In genomic region chr1:150876111-150876434, GRCh38 we compare ENCODE assay signal across 9 cellular contexts. TPM values are rescaled to one million over a fixed set of nuclear protein-coding genes. Genes with fewer than 3 reads are reported as not detected.
DNase-seq lines count a peak whose midpoint lies in the region; ATAC-seq and TF ChIP-seq lines count a peak whose summit lies in the region.
"Had no signal": no experiment of that assay in that cellular context is flagged by ENCODE, and none has a peak within 500 bp of the region (broad histone marks: within the 10 kb centered on the region; RNA-seq: fewer than 3 reads in every experiment).

No MANE protein-coding gene starts in this region.

- H3K4me3 Mint-ChIP-seq in effector memory CD8-positive, alpha-beta T cell: peak overlapping the region; percentile 91 to 92

- peak overlapping the region; percentile 84 for H3K4me2 ChIP-seq in KMS-11

- peak overlapping the region; percentile 61 for H3K9ac ChIP-seq in KMS-11

- H3K27ac Mint-ChIP-seq in effector memory CD8-positive, alpha-beta T cell: peak overlapping the region; percentile 89 to 92

- H4K20me1 ChIP-seq in KMS-11 (ENCODE audit: insufficient read depth): no peaks in the 10 kb centered on the region; the same call in 1 of the 2 replicates

- peak overlapping the region; percentile 77 for H2AFZ ChIP-seq in KMS-11 (ENCODE audit: low read depth)

- peaks cover 39% of the 10 kb centered on the region for H3K79me2 ChIP-seq in KMS-11 (ENCODE audit: insufficient read depth, low read depth)

- no peaks in the 10 kb centered on the region for H3K9me3 ChIP-seq in upper lobe of right lung

- H3K36me3 ChIP-seq in KMS-11 (ENCODE audit: insufficient read depth) (no peaks in the 10 kb centered on the region), upper lobe of right lung (peaks cover 12% of the 10 kb centered on the region)

- peak; percentile 18 for ATAC-seq in GM19467 (IDR thresholded peaks at IDR 0.05; ENCODE audit: unreplicated experiment)
- peak; percentile 42 for ATAC-seq in effector memory CD8-positive, alpha-beta T cell (replicated peaks)
- ATAC-seq in upper lobe of right lung: peak; percentile 68
- ATAC-seq in GM18870 (IDR thresholded peaks at IDR 0.05; ENCODE audit: unreplicated experiment): no peak

- peaks cover 29% of the 10 kb centered on the region for H3K4me1 ChIP-seq in KMS-11 (ENCODE audit: low read depth, poor library complexity, severe bottlenecking)
- peaks cover 15% of the 10 kb centered on the region for H3K4me1 ChIP-seq in upper lobe of right lung

- peaks cover 12% of the 10 kb centered on the region for H3K36me3 Mint-ChIP-seq in effector memory CD8-positive, alpha-beta T cell (ENCODE audit: insufficient read depth)

- intact Hi-C loops in upper lobe of right lung (cut with DNase I): no loop called here

- DNase-seq in DMS53 treated with DMSO at 0.1 percent for 48 hours (lab: John Stamatoyannopoulos, UW; ENCODE audit: unreplicated experiment): peak; percentile 31
- DNase-seq in SK-N-DZ (ENCODE audit: low spot score): peak; percentile 92
- DNase-seq in effector memory CD8-positive, alpha-beta T cell: no peak
- DNase-seq in midbrain (lab: John Stamatoyannopoulos, UW): peak; percentile 64
- DNase-seq in upper lobe of right lung: no peak

- H3K4me3 ChIP-seq in KMS-11 (IDR thresholded peaks at IDR 0.05; ENCODE audit: insufficient read depth, low read depth, low read length) (peak overlapping the region; percentile 99), upper lobe of right lung (peak overlapping the region; percentile 87)

- peaks cover 12 to 20% of the 10 kb centered on the region in 2 donors for H3K4me1 Mint-ChIP-seq in effector memory CD8-positive, alpha-beta T cell (ENCODE audit: low read depth in 2 of 2)

- H3K27me3 ChIP-seq in KMS-11 (ENCODE audit: insufficient read depth, low read depth): no peaks in the 10 kb centered on the region
- H3K27me3 ChIP-seq in upper lobe of right lung: no peaks in the 10 kb centered on the region

- TF ChIP-seq CTCF in KMS-11 (conservative IDR thresholded peaks at IDR 0.05; ENCODE audit: low read depth, low read length): no peak
- no peak for TF ChIP-seq CTCF in upper lobe of right lung (IDR thresholded peaks at IDR 0.05)

- H3K27me3 Mint-ChIP-seq in effector memory CD8-positive, alpha-beta T cell: no peaks in the 10 kb centered on the region

- no peaks in the 10 kb centered on the region for H3K9me3 Mint-ChIP-seq in effector memory CD8-positive, alpha-beta T cell

- peak overlapping the region; percentile 50 for H3K27ac ChIP-seq in KMS-11
- peak overlapping the region; percentile 91 for H3K27ac ChIP-seq in upper lobe of right lung

RNA-seq across cellular contexts. Expression of gene ARNT, which starts 0.3 kb away (rescaled TPM):
- 28.3 and 32.8 TPM in 2 replicates for polyA plus RNA-seq in SK-N-DZ (2014; cell fraction: cytosol; rRNA removed)
- polyA plus RNA-seq in SK-N-DZ (2014; cell fraction: nucleus; rRNA removed): 24.8 and 35.0 TPM in 2 replicates
- total RNA-seq in upper lobe of right lung: 53.8 TPM

RNA-seq across cellular contexts. Expression of gene CTXND2, which starts 10.9 kb away (rescaled TPM):
- polyA plus RNA-seq in SK-N-DZ (2014; cell fraction: cytosol; rRNA removed): not detected in 2 replicates
- not detected in 2 replicates for polyA plus RNA-seq in SK-N-DZ (2014; cell fraction: nucleus; rRNA removed)
- not detected for total RNA-seq in upper lobe of right lung
- total RNA-seq: dermis microvascular lymphatic vessel endothelial cell had no signal

RNA-seq across cellular contexts. Expression of gene SETDB1, which starts 50.1 kb away (rescaled TPM):
- polyA plus RNA-seq in SK-N-DZ (2014; cell fraction: cytosol; rRNA removed): 71.4 and 101 TPM in 2 replicates
- polyA plus RNA-seq in SK-N-DZ (2014; cell fraction: nucleus; rRNA removed): 110 and 112 TPM in 2 replicates
- total RNA-seq in upper lobe of right lung: 45.8 TPM

Comparison
In these comparisons a context has a peak if more than half of its experiments do, and no peak if none do; other contexts are left out.
1. DNase-seq: peak in DMS53 treated with DMSO at 0.1 percent for 48 hours (single experiment), SK-N-DZ (single experiment) and midbrain (single experiment); none in effector memory CD8-positive, alpha-beta T cell (0 of 3) and upper lobe of right lung (single experiment).